In the genomic region with DNA sequence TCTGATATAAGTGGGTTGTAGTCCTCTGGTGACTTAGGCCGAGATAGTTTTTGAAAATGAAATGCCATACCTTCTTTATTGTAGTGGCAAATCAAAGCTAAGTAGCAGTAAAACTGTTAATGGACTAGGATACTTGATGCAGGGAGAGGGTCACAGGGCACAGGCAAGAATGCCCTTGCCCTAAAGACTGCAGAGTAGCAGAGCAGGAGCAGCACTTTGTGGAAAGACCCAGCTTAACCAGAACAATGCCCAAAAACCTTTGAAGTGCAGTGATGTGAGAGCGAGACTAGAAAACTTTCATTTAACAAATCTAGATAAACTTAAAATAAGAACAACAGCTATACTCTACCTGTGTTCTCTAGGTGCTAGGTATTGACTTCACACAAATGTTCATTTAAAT, we compare ENCODE assay signal across 1 cellular context.
TF ChIP-seq lines count a peak whose summit lies in the region.

No MANE protein-coding gene starts in this region.

TF ChIP-seq in GM23338, 12 proteins besides CTCF, POLR2A, EP300 and RAD21 (continued from another document):
- TF ChIP-seq, protein P1, sequence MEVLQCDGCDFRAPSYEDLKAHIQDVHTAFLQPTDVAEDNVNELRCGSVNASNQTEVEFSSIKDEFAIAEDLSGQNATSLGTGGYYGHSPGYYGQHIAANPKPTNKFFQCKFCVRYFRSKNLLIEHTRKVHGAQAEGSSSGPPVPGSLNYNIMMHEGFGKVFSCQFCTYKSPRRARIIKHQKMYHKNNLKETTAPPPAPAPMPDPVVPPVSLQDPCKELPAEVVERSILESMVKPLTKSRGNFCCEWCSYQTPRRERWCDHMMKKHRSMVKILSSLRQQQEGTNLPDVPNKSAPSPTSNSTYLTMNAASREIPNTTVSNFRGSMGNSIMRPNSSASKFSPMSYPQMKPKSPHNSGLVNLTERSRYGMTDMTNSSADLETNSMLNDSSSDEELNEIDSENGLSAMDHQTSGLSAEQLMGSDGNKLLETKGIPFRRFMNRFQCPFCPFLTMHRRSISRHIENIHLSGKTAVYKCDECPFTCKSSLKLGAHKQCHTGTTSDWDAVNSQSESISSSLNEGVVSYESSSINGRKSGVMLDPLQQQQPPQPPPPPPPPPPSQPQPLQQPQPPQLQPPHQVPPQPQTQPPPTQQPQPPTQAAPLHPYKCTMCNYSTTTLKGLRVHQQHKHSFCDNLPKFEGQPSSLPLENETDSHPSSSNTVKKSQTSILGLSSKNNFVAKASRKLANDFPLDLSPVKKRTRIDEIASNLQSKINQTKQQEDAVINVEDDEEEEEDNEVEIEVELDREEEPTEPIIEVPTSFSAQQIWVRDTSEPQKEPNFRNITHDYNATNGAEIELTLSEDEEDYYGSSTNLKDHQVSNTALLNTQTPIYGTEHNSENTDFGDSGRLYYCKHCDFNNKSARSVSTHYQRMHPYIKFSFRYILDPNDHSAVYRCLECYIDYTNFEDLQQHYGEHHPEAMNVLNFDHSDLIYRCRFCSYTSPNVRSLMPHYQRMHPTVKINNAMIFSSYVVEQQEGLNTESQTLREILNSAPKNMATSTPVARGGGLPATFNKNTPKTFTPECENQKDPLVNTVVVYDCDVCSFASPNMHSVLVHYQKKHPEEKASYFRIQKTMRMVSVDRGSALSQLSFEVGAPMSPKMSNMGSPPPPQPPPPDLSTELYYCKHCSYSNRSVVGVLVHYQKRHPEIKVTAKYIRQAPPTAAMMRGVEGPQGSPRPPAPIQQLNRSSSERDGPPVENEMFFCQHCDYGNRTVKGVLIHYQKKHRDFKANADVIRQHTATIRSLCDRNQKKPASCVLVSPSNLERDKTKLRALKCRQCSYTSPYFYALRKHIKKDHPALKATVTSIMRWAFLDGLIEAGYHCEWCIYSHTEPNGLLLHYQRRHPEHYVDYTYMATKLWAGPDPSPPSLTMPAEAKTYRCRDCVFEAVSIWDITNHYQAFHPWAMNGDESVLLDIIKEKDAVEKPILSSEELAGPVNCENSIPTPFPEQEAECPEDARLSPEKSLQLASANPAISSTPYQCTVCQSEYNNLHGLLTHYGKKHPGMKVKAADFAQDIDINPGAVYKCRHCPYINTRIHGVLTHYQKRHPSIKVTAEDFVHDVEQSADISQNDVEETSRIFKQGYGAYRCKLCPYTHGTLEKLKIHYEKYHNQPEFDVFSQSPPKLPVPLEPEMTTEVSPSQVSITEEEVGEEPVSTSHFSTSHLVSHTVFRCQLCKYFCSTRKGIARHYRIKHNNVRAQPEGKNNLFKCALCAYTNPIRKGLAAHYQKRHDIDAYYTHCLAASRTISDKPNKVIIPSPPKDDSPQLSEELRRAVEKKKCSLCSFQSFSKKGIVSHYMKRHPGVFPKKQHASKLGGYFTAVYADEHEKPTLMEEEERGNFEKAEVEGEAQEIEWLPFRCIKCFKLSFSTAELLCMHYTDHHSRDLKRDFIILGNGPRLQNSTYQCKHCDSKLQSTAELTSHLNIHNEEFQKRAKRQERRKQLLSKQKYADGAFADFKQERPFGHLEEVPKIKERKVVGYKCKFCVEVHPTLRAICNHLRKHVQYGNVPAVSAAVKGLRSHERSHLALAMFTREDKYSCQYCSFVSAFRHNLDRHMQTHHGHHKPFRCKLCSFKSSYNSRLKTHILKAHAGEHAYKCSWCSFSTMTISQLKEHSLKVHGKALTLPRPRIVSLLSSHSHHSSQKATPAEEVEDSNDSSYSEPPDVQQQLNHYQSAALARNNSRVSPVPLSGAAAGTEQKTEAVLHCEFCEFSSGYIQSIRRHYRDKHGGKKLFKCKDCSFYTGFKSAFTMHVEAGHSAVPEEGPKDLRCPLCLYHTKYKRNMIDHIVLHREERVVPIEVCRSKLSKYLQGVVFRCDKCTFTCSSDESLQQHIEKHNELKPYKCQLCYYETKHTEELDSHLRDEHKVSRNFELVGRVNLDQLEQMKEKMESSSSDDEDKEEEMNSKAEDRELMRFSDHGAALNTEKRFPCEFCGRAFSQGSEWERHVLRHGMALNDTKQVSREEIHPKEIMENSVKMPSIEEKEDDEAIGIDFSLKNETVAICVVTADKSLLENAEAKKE (CRISPR knock-in tag; IDR thresholded peaks at IDR 0.05): no peak
